In genomic region chr22:45320326-45320976, GRCh38 we compare ENCODE assay signal across 14 cellular contexts. TPM values are rescaled to one million over a fixed set of nuclear protein-coding genes. Genes with fewer than 3 reads are reported as not detected.
DNase-seq lines count a peak whose midpoint lies in the region; ATAC-seq and TF ChIP-seq lines count a peak whose summit lies in the region.
"Had no signal": no experiment of that assay in that cellular context is flagged by ENCODE, and none has a peak within 500 bp of the region (broad histone marks: within the 10 kb centered on the region; RNA-seq: fewer than 3 reads in every experiment).

No MANE protein-coding gene starts in this region.

- ATAC-seq in T-cell (replicated peaks in 1 of 4) (no peak), HG02885 (IDR thresholded peaks at IDR 0.05; ENCODE audit: poor library complexity, unreplicated experiment) (no peak), GM18517 (IDR thresholded peaks at IDR 0.05; ENCODE audit: unreplicated experiment) (no peak)
- ATAC-seq: SK-N-SH treated with all-trans-retinoic acid at 6 μM for 48 hours had no signal

- H3K9ac ChIP-seq in BLaER1 treated with 17β-estradiol and CSF1 and Interleukin-3, amounts not matched to agents 10 nM and 100 nM, result peak overlapping the region in 1 of 11 experiments; percentile 44; a peak in 2 of 22 replicates

- H3K36me3 Mint-ChIP-seq in T-cell, result peaks cover 36% of the 10 kb centered on the region

- H3K4me1 Mint-ChIP-seq in T-cell, result peaks cover 90 to 95% (median 92%) of the 10 kb centered on the region in 3 donors

- H3K4me3 ChIP-seq in BLaER1 treated with 17β-estradiol and CSF1 and Interleukin-3, amounts not matched to agents 10 nM and 100 nM, result no peak overlapping the region
- no peak overlapping the region for H3K4me3 ChIP-seq in esophagus squamous epithelium
- no peak overlapping the region for H3K4me3 ChIP-seq in sigmoid colon

- H4K20me1 ChIP-seq in BLaER1 treated with 17β-estradiol and CSF1 and Interleukin-3, amounts not matched to agents 10 nM and 100 nM, result peaks cover 12 to 100% (median 94%) of the 10 kb centered on the region in 11 experiments; a peak in 20 of 22 replicates

- peaks cover 33 to 51% (median 43%) of the 10 kb centered on the region in 11 experiments for H3K36me3 ChIP-seq in BLaER1 treated with 17β-estradiol and CSF1 and Interleukin-3, amounts not matched to agents 10 nM and 100 nM
- H3K36me3 ChIP-seq in esophagus squamous epithelium (peaks cover 4 to 45% (median 10%) of the 10 kb centered on the region in 3 donors), sigmoid colon (peaks cover 20 to 26% (median 24%) of the 10 kb centered on the region in 4 donors)

- intact Hi-C loops in esophagus squamous epithelium (cut with DNase I) (no loop called here), sigmoid colon (cut with DNase I) (no loop called here)

- TF ChIP-seq EP300 in sigmoid colon (IDR thresholded peaks at IDR 0.05), result no peak

- H3K4me2 ChIP-seq in BLaER1 treated with 17β-estradiol and CSF1 and Interleukin-3, amounts not matched to agents 10 nM and 100 nM, result peak overlapping the region in 10 of 11 experiments; percentile 65 to 89 (median 80); a peak in 19 of 22 replicates

- peak overlapping the region; percentile 98 to 99 for H3K27ac Mint-ChIP-seq in T-cell

- H3K27me3 Mint-ChIP-seq in T-cell, result no peaks in the 10 kb centered on the region

- 57 to 62% methylated on average over 9 to 10 of the region's 10 CpGs for WGBS in esophagus squamous epithelium, 2 donors
- 84 to 87% methylated on average over 10 of the region's 10 CpGs for WGBS in sigmoid colon, 2 donors

- CTCF ChIA-PET in T-cell (lab: Charles Lee) (no interaction called here), GM10248 (lab: Yijun Ruan, JAX) (no interaction called here)

- H3K9me3 ChIP-seq in BLaER1 treated with 17β-estradiol and CSF1 and Interleukin-3, amounts not matched to agents 10 nM and 100 nM (replicated peaks in 1 of 11), result no peaks in the 10 kb centered on the region
- H3K9me3 ChIP-seq in esophagus squamous epithelium (no peaks in the 10 kb centered on the region), sigmoid colon (no peaks in the 10 kb centered on the region)

- peaks cover 60 to 84% (median 73%) of the 10 kb centered on the region in 10 experiments for H3K4me1 ChIP-seq in BLaER1 treated with 17β-estradiol and CSF1 and Interleukin-3, amounts not matched to agents 10 nM and 100 nM
- H3K4me1 ChIP-seq in esophagus squamous epithelium, result peaks cover 11 to 79% (median 35%) of the 10 kb centered on the region in 3 donors
- H3K4me1 ChIP-seq in sigmoid colon, result peaks cover 0 to 32% (median 28%) of the 10 kb centered on the region in 4 donors

- no peaks in the 10 kb centered on the region for H3K9me3 Mint-ChIP-seq in T-cell

- H3K4me3 Mint-ChIP-seq in T-cell, result peak overlapping the region; percentile 78 to 84 (median 80)

- no peak overlapping the region for H3K27ac ChIP-seq in BLaER1 treated with 17β-estradiol and CSF1 and Interleukin-3, amounts not matched to agents 10 nM and 100 nM
- peak overlapping the region in 3 of 4 donors; percentile 87 to 93 (median 88) for H3K27ac ChIP-seq in esophagus squamous epithelium
- peak overlapping the region; percentile 81 to 92 (median 90) for H3K27ac ChIP-seq in sigmoid colon

- TF ChIP-seq POLR2A in esophagus squamous epithelium (IDR thresholded peaks at IDR 0.05) (no peak), sigmoid colon (IDR thresholded peaks at IDR 0.05) (no peak)

- DNase-seq in T-cell (no peak), esophagus squamous epithelium (lab: John Stamatoyannopoulos, UW) (no peak), sigmoid colon (no peak), EL (no peak), GM10248 (ENCODE audit: extremely low spot score) (no peak)
- DNase-seq: Calu3, caudate nucleus, NCI-H1092 treated with DMSO at 0.1 percent for 48 hours, NCI-H748 treated with DMSO at 0.1 percent for 48 hours had no signal

- no peaks in the 10 kb centered on the region for H3K27me3 ChIP-seq in BLaER1 treated with 17β-estradiol and CSF1 and Interleukin-3, amounts not matched to agents 10 nM and 100 nM
- H3K27me3 ChIP-seq in esophagus squamous epithelium, result no peaks in the 10 kb centered on the region
- no peaks in the 10 kb centered on the region for H3K27me3 ChIP-seq in sigmoid colon

- no peak for TF ChIP-seq CTCF in esophagus squamous epithelium (IDR thresholded peaks at IDR 0.05)
- no peak for TF ChIP-seq CTCF in sigmoid colon (IDR thresholded peaks at IDR 0.05)
- no peak for TF ChIP-seq CTCF in GM10248 (IDR thresholded peaks at IDR 0.05; ENCODE audit: control extremely low read depth, extremely low read depth, low read depth, missing control alignments)

- POLR2A ChIA-PET in T-cell (lab: Charles Lee) (interaction anchor here (0.6 to 0.7 kb wide), 2 partner anchors 19 to 20 kb away, joined by 3 read pairs; no protein-coding TSS in a partner anchor), GM10248 (lab: Yijun Ruan, JAX) (no interaction called here)

RNA-seq across cellular contexts. Expression of gene FAM118A, which starts 10.7 kb away (rescaled TPM):
- 100 to 1,000 TPM in 4 of 5 donors, 10 to 100 TPM in 1; 53.5 to 394 (median 154) TPM for total RNA-seq in T-cell
- total RNA-seq in esophagus squamous epithelium, result 10 to 100 TPM; 12.5 to 95.4 (median 18.8) TPM
- 100 to 1,000 TPM in 1 of 4 donors, 10 to 100 TPM in 3; 12.8 to 126 (median 38.8) TPM for total RNA-seq in sigmoid colon
- polyA plus RNA-seq in sigmoid colon, result 10 to 100 TPM in 2 of 3 donors, 1 to 10 TPM in 1; 7.2 to 43.5 (median 12.5) TPM

RNA-seq across cellular contexts. Expression of gene UPK3A, which starts 35.7 kb away (rescaled TPM):
- not detected for total RNA-seq in T-cell
- not detected for total RNA-seq in esophagus squamous epithelium
- total RNA-seq in sigmoid colon, result not detected
- polyA plus RNA-seq in sigmoid colon, result under 1 TPM in 1 of 3 donors, not detected in 2; 0.98 TPM
- total RNA-seq: activated CD8-positive, alpha-beta memory T cell treated with anti-CD3 and anti-CD28 coated beads for 36 hours; Calu3 had no signal

Comparison
In these comparisons a context has a peak if more than half of its experiments do, and no peak if none do; other contexts are left out.
1. H3K27ac ChIP-seq: peak in esophagus squamous epithelium (3 of 4) and sigmoid colon (4 of 4); none in BLaER1 treated with 17β-estradiol and CSF1 and Interleukin-3, amounts not matched to agents 10 nM and 100 nM (0 of 11).